In the genomic region with DNA sequence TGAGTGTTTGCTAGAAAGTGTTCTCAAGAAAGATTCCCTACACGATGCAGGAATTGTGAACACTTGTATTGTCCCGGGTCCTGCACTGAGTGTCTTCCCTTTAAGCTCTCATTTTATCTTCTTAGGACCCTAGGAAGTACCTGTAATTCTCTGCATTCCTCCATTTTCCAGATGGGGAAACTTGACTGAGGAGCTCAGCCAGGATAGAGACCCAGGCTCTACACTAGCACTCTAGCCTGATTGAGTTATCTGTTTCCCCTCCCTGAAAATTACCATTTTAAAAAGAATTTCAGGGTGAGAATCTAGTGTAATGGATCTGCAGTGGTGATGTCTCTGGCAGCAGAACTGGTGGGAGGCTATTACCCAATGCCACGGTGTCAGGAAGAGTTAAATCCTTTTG, we compare ENCODE assay signal across 26 cellular contexts.
"Had no signal": no experiment of that assay in that cellular context is flagged by ENCODE, and none has a peak within 500 bp of the region (broad histone marks: within the 10 kb centered on the region; RNA-seq: fewer than 3 reads in every experiment).

No MANE protein-coding gene starts in this region.

- H3K4me3 ChIP-seq: coronary artery, left ventricle myocardium inferior, lung, pancreas, prostate gland, stomach had no signal

- ATAC-seq: effector memory CD8-positive, alpha-beta T cell; gastroesophageal sphincter; natural killer cell treated with Interleukin-12 subunit alpha and Interleukin-12 subunit beta and Interleukin-15 and Interleukin-18, amount 100 ng/mL, for 72 hours; stimulated activated naive B cell treated with anti-CD40 and anti-IgM and Interleukin-4, amounts not matched to agents 10 μg/mL and 1 μg/mL and 100 μg/mL, for 72 hours had no signal

- H3K9me3 ChIP-seq: gastroesophageal sphincter, left ventricle myocardium inferior, pancreas, prostate gland, stomach, tibial nerve had no signal

- H3K27me3 ChIP-seq: gastroesophageal sphincter, pancreas, stomach, tibial nerve had no signal

- H3K4me1 ChIP-seq: gastroesophageal sphincter, left ventricle myocardium inferior, pancreas, stomach had no signal

- H3K4me1 Mint-ChIP-seq: stimulated activated naive B cell treated with anti-CD40 and anti-IgM and Interleukin-4, amounts not matched to agents 10 μg/mL and 1 μg/mL and 100 μg/mL, for 72 hours had no signal

- H3K27me3 Mint-ChIP-seq: activated CD4-positive, alpha-beta memory T cell treated with anti-CD3 and anti-CD28 coated beads for 36 hours; stimulated activated naive B cell treated with anti-CD40 and anti-IgM and Interleukin-4, amounts not matched to agents 10 μg/mL and 1 μg/mL and 100 μg/mL, for 72 hours had no signal

- H3K36me3 ChIP-seq: gastroesophageal sphincter, left ventricle myocardium inferior, pancreas, prostate gland, stomach, tibial nerve had no signal

- H3K36me3 Mint-ChIP-seq: activated CD4-positive, alpha-beta memory T cell treated with anti-CD3 and anti-CD28 coated beads for 36 hours; natural killer cell treated with Interleukin-12 subunit alpha and Interleukin-12 subunit beta and Interleukin-15 and Interleukin-18, amount 100 ng/mL, for 72 hours; stimulated activated naive B cell treated with anti-CD40 and anti-IgM and Interleukin-4, amounts not matched to agents 10 μg/mL and 1 μg/mL and 100 μg/mL, for 72 hours had no signal

- H3K4me3 Mint-ChIP-seq: activated CD4-positive, alpha-beta memory T cell treated with anti-CD3 and anti-CD28 coated beads for 36 hours; activated CD4-positive, alpha-beta T cell treated with anti-CD3 and anti-CD28 coated beads, Interleukin-2, amount 10 ng/mL, durations not matched to agents 24 days and 14 days; effector memory CD8-positive, alpha-beta T cell; natural killer cell treated with Interleukin-12 subunit alpha and Interleukin-12 subunit beta and Interleukin-15 and Interleukin-18, amount 100 ng/mL, for 72 hours; stimulated activated naive B cell treated with anti-CD40 and anti-IgM and Interleukin-4, amounts not matched to agents 10 μg/mL and 1 μg/mL and 100 μg/mL, for 72 hours had no signal

- DNase-seq: activated CD4-positive, alpha-beta memory T cell treated with anti-CD3 and anti-CD28 coated beads for 36 hours; activated CD4-positive, alpha-beta T cell treated with anti-CD3 and anti-CD28 coated beads, Interleukin-2, amount 10 ng/mL, durations not matched to agents 24 days and 14 days; activated CD4-positive, CD25-positive, alpha-beta regulatory T cell treated with anti-CD3 and anti-CD28 coated beads, Interleukin-2, amount 50 U/mL, for 72 hours; activated CD8-positive, alpha-beta memory T cell treated with anti-CD3 and anti-CD28 coated beads, Interleukin-2, amount 50 U/mL, for 4 hours; activated gamma-delta T cell treated with Interleukin-2 at 50 U/mL for 16 hours; activated naive CD4-positive, alpha-beta T cell treated with anti-CD3 and anti-CD28 coated beads, Interleukin-2, amount 50 U/mL, for 16 hours; activated T-cell treated with anti-CD3 and anti-CD28 coated beads, Interleukin-2, amount 50 U/mL, for 1 hour; amniotic stem cell; effector memory CD8-positive, alpha-beta T cell; erythroblast; left ventricle myocardium inferior; mesendoderm; pancreas; stimulated activated CD4-positive, alpha-beta T cell treated with anti-CD3 and anti-CD28 coated beads, Interleukin-15, amount 100 ng/mL, for 24 hours; stimulated activated CD4-positive, alpha-beta T cell treated with anti-CD3 and anti-CD28 coated beads, Interleukin-2, amount 100 ng/mL, for 24 hours; stimulated activated naive B cell treated with anti-CD40 and anti-IgM and Interleukin-4, amounts not matched to agents 10 μg/mL and 1 μg/mL and 100 μg/mL, for 72 hours; stomach had no signal

- FAIRE-seq: bronchial epithelial cell, islet of Langerhans, pancreas, TTC549 had no signal

- H3K27ac Mint-ChIP-seq: activated CD4-positive, alpha-beta memory T cell treated with anti-CD3 and anti-CD28 coated beads for 36 hours; activated CD4-positive, alpha-beta T cell treated with anti-CD3 and anti-CD28 coated beads, Interleukin-2, amount 10 ng/mL, durations not matched to agents 24 days and 14 days; effector memory CD8-positive, alpha-beta T cell; natural killer cell treated with Interleukin-12 subunit alpha and Interleukin-12 subunit beta and Interleukin-15 and Interleukin-18, amount 100 ng/mL, for 72 hours; stimulated activated naive B cell treated with anti-CD40 and anti-IgM and Interleukin-4, amounts not matched to agents 10 μg/mL and 1 μg/mL and 100 μg/mL, for 72 hours had no signal

- H3K9me3 Mint-ChIP-seq: activated CD4-positive, alpha-beta T cell treated with anti-CD3 and anti-CD28 coated beads, Interleukin-2, amount 10 ng/mL, durations not matched to agents 24 days and 14 days; effector memory CD8-positive, alpha-beta T cell; natural killer cell treated with Interleukin-12 subunit alpha and Interleukin-12 subunit beta and Interleukin-15 and Interleukin-18, amount 100 ng/mL, for 72 hours; stimulated activated naive B cell treated with anti-CD40 and anti-IgM and Interleukin-4, amounts not matched to agents 10 μg/mL and 1 μg/mL and 100 μg/mL, for 72 hours had no signal

- H3K27ac ChIP-seq: coronary artery, gastroesophageal sphincter, left ventricle myocardium inferior, pancreas, prostate gland, stomach, tibial nerve had no signal
